Comparison of ENCODE assay signal across 15 cellular contexts in genomic region chr9:121371495-121371911, GRCh38. TPM values are rescaled to one million over a fixed set of nuclear protein-coding genes. Genes with fewer than 3 reads are reported as not detected.
DNase-seq lines count a peak whose midpoint lies in the region; ATAC-seq and TF ChIP-seq lines count a peak whose summit lies in the region.
"Had no signal": no experiment of that assay in that cellular context is flagged by ENCODE, and none has a peak within 500 bp of the region (broad histone marks: within the 10 kb centered on the region; RNA-seq: fewer than 3 reads in every experiment).

No MANE protein-coding gene starts in this region.

- peak overlapping the region; percentile 66 for H3K4me3 Mint-ChIP-seq in activated naive CD4-positive, alpha-beta T cell treated with anti-CD3 and anti-CD28 coated beads, Interleukin-2, amount 50 U/mL, for 24 hours
- no peak overlapping the region for H3K4me3 Mint-ChIP-seq in chondrocyte (ENCODE audit: unreplicated experiment)
- H3K4me3 Mint-ChIP-seq in nephron: peak overlapping the region; percentile 68 to 76 (median 75)

- H3K9me3 ChIP-seq in upper lobe of right lung: no peaks in the 10 kb centered on the region

- TF ChIP-seq CTCF in chondrocyte (IDR thresholded peaks at IDR 0.05): no peak
- no peak for TF ChIP-seq CTCF in nephron (IDR thresholded peaks at IDR 0.05; ENCODE audit: unreplicated experiment in 3 of 3)
- TF ChIP-seq CTCF in upper lobe of right lung (IDR thresholded peaks at IDR 0.05): no peak

- no peak for ATAC-seq in upper lobe of right lung
- no peak for ATAC-seq in esophagus mucosa
- ATAC-seq: foreskin keratinocyte had no signal

- no peaks in the 10 kb centered on the region for H3K27me3 Mint-ChIP-seq in activated naive CD4-positive, alpha-beta T cell treated with anti-CD3 and anti-CD28 coated beads, Interleukin-2, amount 50 U/mL, for 24 hours
- H3K27me3 Mint-ChIP-seq in chondrocyte (ENCODE audit: low read depth) (no peaks in the 10 kb centered on the region), nephron (ENCODE audit: low read depth) (peaks cover 18% of the 10 kb centered on the region)

- H3K27me3 ChIP-seq in upper lobe of right lung: no peaks in the 10 kb centered on the region
- H3K27me3 ChIP-seq: foreskin keratinocyte had no signal

- DNase-seq in activated naive CD4-positive, alpha-beta T cell treated with Interleukin-2 at 50 U/mL for 16 hours: no peak
- DNase-seq in chondrocyte (ENCODE audit: low spot score) (no peak), upper lobe of right lung (no peak), hypothalamus (lab: John Stamatoyannopoulos, UW) (no peak), anterior cingulate cortex (lab: John Stamatoyannopoulos, UW) (no peak)
- DNase-seq: activated CD4-positive, alpha-beta T cell treated with anti-CD3 and anti-CD28 coated beads, Interleukin-2, amount 50 U/mL, for 4 hours; AML-193; central memory CD4-positive, alpha-beta T cell; foreskin keratinocyte; NCI-H345 had no signal

- peak overlapping the region; percentile 78 for H3K27ac ChIP-seq in upper lobe of right lung
- H3K27ac ChIP-seq: foreskin keratinocyte, KMS-11, SK-N-MC had no signal

- H3K4me3 ChIP-seq in upper lobe of right lung: no peak overlapping the region
- H3K4me3 ChIP-seq: SK-N-MC had no signal

- peaks cover 37% of the 10 kb centered on the region for H3K4me1 Mint-ChIP-seq in activated naive CD4-positive, alpha-beta T cell treated with anti-CD3 and anti-CD28 coated beads, Interleukin-2, amount 50 U/mL, for 24 hours
- H3K4me1 Mint-ChIP-seq in chondrocyte (ENCODE audit: low read depth) (peaks cover 51% of the 10 kb centered on the region), nephron (peaks cover 40% of the 10 kb centered on the region)

- H3K4me1 ChIP-seq in upper lobe of right lung: peaks cover 54% of the 10 kb centered on the region

- intact Hi-C loops in upper lobe of right lung (cut with DNase I): no loop called here

- H3K9me3 Mint-ChIP-seq in activated naive CD4-positive, alpha-beta T cell treated with anti-CD3 and anti-CD28 coated beads, Interleukin-2, amount 50 U/mL, for 24 hours: no peaks in the 10 kb centered on the region
- no peaks in the 10 kb centered on the region for H3K9me3 Mint-ChIP-seq in chondrocyte (ENCODE audit: low read depth)
- no peaks in the 10 kb centered on the region for H3K9me3 Mint-ChIP-seq in nephron

- H3K27ac Mint-ChIP-seq in activated naive CD4-positive, alpha-beta T cell treated with anti-CD3 and anti-CD28 coated beads, Interleukin-2, amount 50 U/mL, for 24 hours: peak overlapping the region; percentile 39
- H3K27ac Mint-ChIP-seq in chondrocyte (ENCODE audit: unreplicated experiment) (peak overlapping the region; percentile 54), nephron (peak overlapping the region in 2 of 3 experiments; percentile 5 to 59)

- peaks cover under 1% of the 10 kb centered on the region for H3K36me3 ChIP-seq in upper lobe of right lung

- no peaks in the 10 kb centered on the region for H3K36me3 Mint-ChIP-seq in activated naive CD4-positive, alpha-beta T cell treated with anti-CD3 and anti-CD28 coated beads, Interleukin-2, amount 50 U/mL, for 24 hours
- no peaks in the 10 kb centered on the region for H3K36me3 Mint-ChIP-seq in chondrocyte (ENCODE audit: low read depth)
- no peaks in the 10 kb centered on the region for H3K36me3 Mint-ChIP-seq in nephron (ENCODE audit: low read depth)

RNA-seq across cellular contexts. Expression of gene STOM, which starts 1.5 kb away (rescaled TPM):
- 46.5 to 83.6 TPM (median 82.2 TPM) in 3 replicates for total RNA-seq in chondrocyte
- 595 TPM for total RNA-seq in upper lobe of right lung
- 65.5 TPM for total RNA-seq in esophagus mucosa
